In the genomic region with DNA sequence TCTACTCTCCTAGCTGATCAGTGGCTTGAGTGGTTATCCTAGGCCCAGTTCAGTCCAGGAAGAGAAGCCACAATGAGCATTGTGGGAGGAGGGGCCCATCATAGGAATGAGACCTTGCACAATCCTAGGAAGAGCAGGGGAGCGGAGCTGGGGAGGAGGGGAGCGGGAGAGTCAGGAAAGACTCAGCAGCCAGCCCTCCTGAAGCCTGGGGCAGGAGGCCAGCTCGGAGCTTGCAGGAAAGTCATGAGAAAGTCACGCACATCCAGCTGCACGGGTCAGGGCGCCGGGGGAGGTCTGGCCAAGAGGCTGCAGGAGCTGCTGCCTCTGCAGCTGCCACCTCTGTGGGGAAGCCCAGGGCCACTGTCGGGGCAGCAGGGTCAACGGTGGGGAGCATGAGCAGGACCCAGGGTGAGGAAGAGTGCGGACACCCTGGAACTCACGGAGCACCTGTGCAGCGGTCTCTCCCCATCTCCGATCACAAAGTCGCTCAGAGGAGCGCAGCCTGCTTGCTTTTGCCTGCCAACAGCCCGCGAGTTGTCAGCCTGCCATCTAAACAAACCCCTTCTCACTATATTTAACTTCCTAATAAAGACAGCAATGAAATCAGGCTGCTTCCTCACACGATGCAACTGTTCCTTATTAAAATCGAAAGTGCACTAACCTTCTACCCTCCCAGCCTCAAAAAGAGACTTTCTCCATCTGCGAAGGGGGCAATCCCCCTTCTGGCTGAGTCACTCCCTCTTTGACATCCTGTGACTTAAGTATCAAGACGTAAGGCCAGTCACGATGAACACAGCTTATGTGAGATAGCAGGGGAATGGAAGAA, we compare ENCODE assay signal across 1 cellular context.
TF ChIP-seq lines count a peak whose summit lies in the region.

No MANE protein-coding gene starts in this region.

TF ChIP-seq in WTC11, 78 proteins besides CTCF, POLR2A, EP300 and RAD21 (continued from another document):
- TF ChIP-seq, protein P1, sequence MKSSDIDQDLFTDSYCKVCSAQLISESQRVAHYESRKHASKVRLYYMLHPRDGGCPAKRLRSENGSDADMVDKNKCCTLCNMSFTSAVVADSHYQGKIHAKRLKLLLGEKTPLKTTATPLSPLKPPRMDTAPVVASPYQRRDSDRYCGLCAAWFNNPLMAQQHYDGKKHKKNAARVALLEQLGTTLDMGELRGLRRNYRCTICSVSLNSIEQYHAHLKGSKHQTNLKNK (CRISPR knock-in tag; IDR thresholded peaks at IDR 0.05), result no peak
- TF ChIP-seq ZNF219 (CRISPR knock-in tag; IDR thresholded peaks at IDR 0.05; ENCODE audit: borderline replicate concordance), result no peak
- TF ChIP-seq TEAD4 (CRISPR knock-in tag; IDR thresholded peaks at IDR 0.05), result no peak
- TF ChIP-seq, protein P2, sequence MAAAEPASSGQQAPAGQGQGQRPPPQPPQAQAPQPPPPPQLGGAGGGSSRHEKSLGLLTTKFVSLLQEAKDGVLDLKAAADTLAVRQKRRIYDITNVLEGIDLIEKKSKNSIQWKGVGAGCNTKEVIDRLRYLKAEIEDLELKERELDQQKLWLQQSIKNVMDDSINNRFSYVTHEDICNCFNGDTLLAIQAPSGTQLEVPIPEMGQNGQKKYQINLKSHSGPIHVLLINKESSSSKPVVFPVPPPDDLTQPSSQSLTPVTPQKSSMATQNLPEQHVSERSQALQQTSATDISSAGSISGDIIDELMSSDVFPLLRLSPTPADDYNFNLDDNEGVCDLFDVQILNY (CRISPR knock-in tag; IDR thresholded peaks at IDR 0.05), result no peak
- TF ChIP-seq GABPB1 (CRISPR knock-in tag; IDR thresholded peaks at IDR 0.05), result no peak
- no peak for TF ChIP-seq OVOL2 (CRISPR knock-in tag; IDR thresholded peaks at IDR 0.05; ENCODE audit: borderline replicate concordance)
- TF ChIP-seq, protein P3, sequence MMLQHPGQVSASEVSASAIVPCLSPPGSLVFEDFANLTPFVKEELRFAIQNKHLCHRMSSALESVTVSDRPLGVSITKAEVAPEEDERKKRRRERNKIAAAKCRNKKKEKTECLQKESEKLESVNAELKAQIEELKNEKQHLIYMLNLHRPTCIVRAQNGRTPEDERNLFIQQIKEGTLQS (CRISPR knock-in tag; conservative IDR thresholded peaks at IDR 0.05), result no peak
- no peak for TF ChIP-seq ZNF317 (CRISPR knock-in tag; IDR thresholded peaks at IDR 0.05; ENCODE audit: borderline replicate concordance, low read depth)
- no peak for TF ChIP-seq CBFB (CRISPR knock-in tag; IDR thresholded peaks at IDR 0.05; ENCODE audit: low read depth)
- TF ChIP-seq, protein P4, sequence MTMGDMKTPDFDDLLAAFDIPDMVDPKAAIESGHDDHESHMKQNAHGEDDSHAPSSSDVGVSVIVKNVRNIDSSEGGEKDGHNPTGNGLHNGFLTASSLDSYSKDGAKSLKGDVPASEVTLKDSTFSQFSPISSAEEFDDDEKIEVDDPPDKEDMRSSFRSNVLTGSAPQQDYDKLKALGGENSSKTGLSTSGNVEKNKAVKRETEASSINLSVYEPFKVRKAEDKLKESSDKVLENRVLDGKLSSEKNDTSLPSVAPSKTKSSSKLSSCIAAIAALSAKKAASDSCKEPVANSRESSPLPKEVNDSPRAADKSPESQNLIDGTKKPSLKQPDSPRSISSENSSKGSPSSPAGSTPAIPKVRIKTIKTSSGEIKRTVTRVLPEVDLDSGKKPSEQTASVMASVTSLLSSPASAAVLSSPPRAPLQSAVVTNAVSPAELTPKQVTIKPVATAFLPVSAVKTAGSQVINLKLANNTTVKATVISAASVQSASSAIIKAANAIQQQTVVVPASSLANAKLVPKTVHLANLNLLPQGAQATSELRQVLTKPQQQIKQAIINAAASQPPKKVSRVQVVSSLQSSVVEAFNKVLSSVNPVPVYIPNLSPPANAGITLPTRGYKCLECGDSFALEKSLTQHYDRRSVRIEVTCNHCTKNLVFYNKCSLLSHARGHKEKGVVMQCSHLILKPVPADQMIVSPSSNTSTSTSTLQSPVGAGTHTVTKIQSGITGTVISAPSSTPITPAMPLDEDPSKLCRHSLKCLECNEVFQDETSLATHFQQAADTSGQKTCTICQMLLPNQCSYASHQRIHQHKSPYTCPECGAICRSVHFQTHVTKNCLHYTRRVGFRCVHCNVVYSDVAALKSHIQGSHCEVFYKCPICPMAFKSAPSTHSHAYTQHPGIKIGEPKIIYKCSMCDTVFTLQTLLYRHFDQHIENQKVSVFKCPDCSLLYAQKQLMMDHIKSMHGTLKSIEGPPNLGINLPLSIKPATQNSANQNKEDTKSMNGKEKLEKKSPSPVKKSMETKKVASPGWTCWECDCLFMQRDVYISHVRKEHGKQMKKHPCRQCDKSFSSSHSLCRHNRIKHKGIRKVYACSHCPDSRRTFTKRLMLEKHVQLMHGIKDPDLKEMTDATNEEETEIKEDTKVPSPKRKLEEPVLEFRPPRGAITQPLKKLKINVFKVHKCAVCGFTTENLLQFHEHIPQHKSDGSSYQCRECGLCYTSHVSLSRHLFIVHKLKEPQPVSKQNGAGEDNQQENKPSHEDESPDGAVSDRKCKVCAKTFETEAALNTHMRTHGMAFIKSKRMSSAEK (CRISPR knock-in tag; IDR thresholded peaks at IDR 0.05; ENCODE audit: borderline replicate concordance), result no peak
- TF ChIP-seq NFE2L1 (CRISPR knock-in tag; IDR thresholded peaks at IDR 0.05), result no peak
- TF ChIP-seq, protein P5, sequence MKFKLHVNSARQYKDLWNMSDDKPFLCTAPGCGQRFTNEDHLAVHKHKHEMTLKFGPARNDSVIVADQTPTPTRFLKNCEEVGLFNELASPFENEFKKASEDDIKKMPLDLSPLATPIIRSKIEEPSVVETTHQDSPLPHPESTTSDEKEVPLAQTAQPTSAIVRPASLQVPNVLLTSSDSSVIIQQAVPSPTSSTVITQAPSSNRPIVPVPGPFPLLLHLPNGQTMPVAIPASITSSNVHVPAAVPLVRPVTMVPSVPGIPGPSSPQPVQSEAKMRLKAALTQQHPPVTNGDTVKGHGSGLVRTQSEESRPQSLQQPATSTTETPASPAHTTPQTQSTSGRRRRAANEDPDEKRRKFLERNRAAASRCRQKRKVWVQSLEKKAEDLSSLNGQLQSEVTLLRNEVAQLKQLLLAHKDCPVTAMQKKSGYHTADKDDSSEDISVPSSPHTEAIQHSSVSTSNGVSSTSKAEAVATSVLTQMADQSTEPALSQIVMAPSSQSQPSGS (CRISPR knock-in tag; IDR thresholded peaks at IDR 0.05; ENCODE audit: borderline replicate concordance, low read depth), result no peak
